Comparison of ENCODE assay signal across 10 cellular contexts in the genomic region with DNA sequence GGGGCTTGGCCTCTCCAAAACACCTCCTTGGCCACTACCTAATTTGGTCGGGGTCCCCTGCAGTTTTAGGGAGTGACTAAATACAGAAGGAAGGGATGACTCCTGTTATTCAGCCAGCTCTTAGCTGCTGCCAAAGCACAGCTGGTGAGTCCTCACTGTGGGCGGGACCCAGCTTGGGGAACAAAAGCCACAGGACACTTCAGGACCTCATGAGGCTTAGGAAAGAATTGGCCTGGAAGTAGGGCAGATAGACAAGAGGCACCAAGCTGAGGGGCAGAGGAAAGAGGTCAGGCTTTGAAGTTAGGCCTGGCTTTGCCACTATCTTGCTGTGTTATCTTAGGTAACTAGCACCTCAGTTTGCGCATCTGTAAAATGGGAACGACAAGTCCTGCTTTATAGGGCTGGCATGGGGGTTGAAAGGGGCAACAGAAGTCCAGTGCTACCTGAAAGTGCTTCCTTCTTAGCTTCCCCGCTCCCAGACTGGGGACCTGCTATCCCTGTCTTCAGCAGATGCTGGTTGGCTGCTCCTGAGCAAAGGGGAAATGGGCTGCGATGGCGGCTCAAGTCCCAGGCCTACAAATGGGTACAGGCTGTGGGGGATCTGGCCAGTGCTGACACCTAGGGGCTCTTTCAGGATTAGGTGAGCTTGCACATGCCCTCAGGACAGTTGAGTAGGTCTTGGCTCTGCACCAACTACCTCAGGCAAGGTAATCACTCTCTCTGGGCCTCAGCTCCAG. TPM values are rescaled to one million over a fixed set of nuclear protein-coding genes. Genes with fewer than 3 reads are reported as not detected.
A peak's percentile ranks its signal among the peaks of the same experiment; 100 is the strongest.
DNase-seq lines count a peak whose midpoint lies in the region; ATAC-seq and FAIRE-seq lines count a peak whose summit lies in the region.
"Had no signal": no experiment of that assay in that cellular context is flagged by ENCODE, and none has a peak within 500 bp of the region (broad histone marks: within the 10 kb centered on the region; RNA-seq: fewer than 3 reads in every experiment).

No MANE protein-coding gene starts in this region.

- no peak overlapping the region for H4K91ac ChIP-seq in trophoblast cell (ENCODE audit: low read depth, low read length)

- H3K4me1 ChIP-seq in trophoblast cell (ENCODE audit: control insufficient read depth in 1 of 2, insufficient read depth in 2 of 2, low read length in 2 of 2), result peaks cover 7 to 13% of the 10 kb centered on the region in 2 experiments

- H4K12ac ChIP-seq in trophoblast cell (ENCODE audit: low read depth, low read length), result no peak overlapping the region

- H3K4me1 Mint-ChIP-seq in activated naive CD8-positive, alpha-beta T cell treated with anti-CD3 and anti-CD28 coated beads, Interleukin-2, amount 50 U/mL, for 24 hours, result peaks cover 40% of the 10 kb centered on the region

- H3K23ac ChIP-seq in trophoblast cell (ENCODE audit: low read length), result no peak overlapping the region

- peak overlapping the region; percentile 18 for H3K27ac Mint-ChIP-seq in activated naive CD8-positive, alpha-beta T cell treated with anti-CD3 and anti-CD28 coated beads, Interleukin-2, amount 50 U/mL, for 24 hours

- H3K4me3 Mint-ChIP-seq in activated naive CD8-positive, alpha-beta T cell treated with anti-CD3 and anti-CD28 coated beads, Interleukin-2, amount 50 U/mL, for 24 hours, result no peak overlapping the region

- no peak overlapping the region for H3K27ac ChIP-seq in trophoblast cell (ENCODE audit: low read depth, low read length)

- no CpG with 5 or more reads among the region's 7 CpGs for WGBS in trophoblast cell (ENCODE audit: extremely low coverage, insufficient coverage, insufficient read length)

- H2AFZ ChIP-seq in trophoblast cell (ENCODE audit: insufficient read depth, low read length, poor library complexity), result no peak overlapping the region

- H3K9me3 ChIP-seq in trophoblast cell (ENCODE audit: insufficient read depth, low read depth, low read length), result peaks cover 3% of the 10 kb centered on the region

- H3K4me3 ChIP-seq in trophoblast cell (ENCODE audit: low read depth, low read length), result no peak overlapping the region

- H2BK12ac ChIP-seq in trophoblast cell (ENCODE audit: low read length), result no peak overlapping the region

- no peak overlapping the region for H2AK5ac ChIP-seq in trophoblast cell (ENCODE audit: low read length)

- DNase-seq in AG08396 (ENCODE audit: low spot score), result peak; percentile 75
- DNase-seq in GM18507 (ENCODE audit: extremely low spot score, insufficient read length, low read depth), result no peak
- no peak for DNase-seq in activated naive CD8-positive, alpha-beta T cell treated with anti-CD3 and anti-CD28 coated beads, Interleukin-2, amount 50 U/mL, for 24 hours
- DNase-seq in iPS DF 19.7 (ENCODE audit: low read depth, low spot score), result peak; percentile 91
- DNase-seq in GM19240 (ENCODE audit: insufficient read length, low spot score), result no peak
- no peak for DNase-seq in trophoblast cell
- DNase-seq: activated CD8-positive, alpha-beta memory T cell treated with anti-CD3 and anti-CD28 coated beads, Interleukin-2, amount 50 U/mL, for 4 hours had no signal

- no peaks in the 10 kb centered on the region for H3K27me3 Mint-ChIP-seq in activated naive CD8-positive, alpha-beta T cell treated with anti-CD3 and anti-CD28 coated beads, Interleukin-2, amount 50 U/mL, for 24 hours

- H3K9me3 Mint-ChIP-seq in activated naive CD8-positive, alpha-beta T cell treated with anti-CD3 and anti-CD28 coated beads, Interleukin-2, amount 50 U/mL, for 24 hours, result no peaks in the 10 kb centered on the region

- no peaks in the 10 kb centered on the region for H3K36me3 ChIP-seq in trophoblast cell (ENCODE audit: control insufficient read depth in 1 of 2, insufficient read depth in 2 of 2, low read length in 2 of 2)

- no peak overlapping the region for H4K8ac ChIP-seq in trophoblast cell (ENCODE audit: low read depth, low read length)

- peak; percentile 12 for FAIRE-seq in GM18507 (lab: Jason Lieb, UNC)
- FAIRE-seq: islet of Langerhans had no signal

- peaks cover 2% of the 10 kb centered on the region for H3K79me1 ChIP-seq in trophoblast cell (ENCODE audit: low read length)

- no peak for ATAC-seq in activated naive CD8-positive, alpha-beta T cell treated with anti-CD3 and anti-CD28 coated beads, Interleukin-2, amount 50 U/mL, for 24 hours
- no peak for ATAC-seq in HG03095 (IDR thresholded peaks at IDR 0.05; ENCODE audit: unreplicated experiment)
- ATAC-seq in HG03108 (IDR thresholded peaks at IDR 0.05; ENCODE audit: unreplicated experiment), result no peak

- H3K36me3 Mint-ChIP-seq in activated naive CD8-positive, alpha-beta T cell treated with anti-CD3 and anti-CD28 coated beads, Interleukin-2, amount 50 U/mL, for 24 hours (ENCODE audit: low read depth), result no peaks in the 10 kb centered on the region

- H2BK120ac ChIP-seq in trophoblast cell (ENCODE audit: insufficient read depth, low read length, poor library complexity), result no peak overlapping the region

- H3K14ac ChIP-seq in trophoblast cell (ENCODE audit: low read length), result no peak overlapping the region

- H3K4ac ChIP-seq in trophoblast cell (ENCODE audit: low read depth, low read length), result no peak overlapping the region

- no peak overlapping the region for H3K4me2 ChIP-seq in trophoblast cell (ENCODE audit: low read length)

- H3K27me3 ChIP-seq in trophoblast cell (ENCODE audit: insufficient read depth, low read length), result no peaks in the 10 kb centered on the region

- no peak overlapping the region for H3K18ac ChIP-seq in trophoblast cell (ENCODE audit: low read length)

- H3K79me2 ChIP-seq in trophoblast cell (ENCODE audit: control insufficient read depth, insufficient read depth, low read length, poor library complexity), result peaks cover 2% of the 10 kb centered on the region

- H2BK5ac ChIP-seq in trophoblast cell (ENCODE audit: low read depth, low read length, poor library complexity), result no peak overlapping the region

- no peak overlapping the region for H3K9ac ChIP-seq in trophoblast cell (ENCODE audit: low read length)

RNA-seq across cellular contexts. Expression of a gene that starts 15.7 kb away (rescaled TPM):
- polyA plus RNA-seq in trophoblast cell (2013), result 107 and 108 TPM in 2 replicates

RNA-seq across cellular contexts. Expression of a gene that starts 21.3 kb away (rescaled TPM):
- polyA plus RNA-seq in trophoblast cell (2013), result 0.04 TPM in 1 of 2 replicates, not detected in the other

RNA-seq across cellular contexts. Expression of a gene that starts 52.4 kb away (rescaled TPM):
- polyA plus RNA-seq in trophoblast cell (2013), result 37.4 and 37.5 TPM in 2 replicates

Comparison
In these comparisons a context has a peak if more than half of its experiments do, and no peak if none do; other contexts are left out.
1. DNase-seq: peak in AG08396 (single experiment) and iPS DF 19.7 (single experiment); none in GM18507 (single experiment), activated naive CD8-positive, alpha-beta T cell treated with anti-CD3 and anti-CD28 coated beads, Interleukin-2, amount 50 U/mL, for 24 hours (single experiment), GM19240 (single experiment) and trophoblast cell (0 of 2).